In the genomic region with DNA sequence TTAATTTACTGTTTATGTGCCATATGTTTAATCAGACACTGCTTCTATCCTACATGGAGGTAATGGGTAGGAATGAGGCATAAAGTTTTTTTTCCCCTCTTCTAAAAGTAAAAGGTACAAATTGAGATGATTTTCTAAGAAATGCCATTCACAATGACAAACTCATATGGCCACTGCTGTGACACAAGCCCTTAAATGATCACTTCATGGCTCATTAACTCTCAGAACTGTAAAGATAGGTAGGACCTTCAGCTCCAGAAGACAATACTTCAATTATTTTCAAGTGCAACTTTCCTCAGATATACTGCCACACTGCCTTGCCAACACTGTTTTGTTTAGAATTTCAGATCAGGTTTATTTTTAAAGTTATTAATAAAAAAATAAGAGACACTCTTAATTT, we compare ENCODE assay signal across 13 cellular contexts.
DNase-seq lines count a peak whose midpoint lies in the region.
"Had no signal": no experiment of that assay in that cellular context is flagged by ENCODE, and none has a peak within 500 bp of the region (broad histone marks: within the 10 kb centered on the region; RNA-seq: fewer than 3 reads in every experiment).

No MANE protein-coding gene starts in this region.

- DNase-seq in NCI-H1694 (lab: John Stamatoyannopoulos, UW): peak; percentile 44
- DNase-seq in NCI-H1694 treated with DMSO at 0.1 percent for 48 hours (lab: John Stamatoyannopoulos, UW): no peak
- peak; percentile 6 for DNase-seq in NCI-H1048 (lab: John Stamatoyannopoulos, UW)
- DNase-seq in NCI-H510A (lab: John Stamatoyannopoulos, UW): peak; percentile 10
- DNase-seq in left kidney (ENCODE audit: low read depth, low spot score): peak; percentile 28
- DNase-seq in retina: no peak
- DNase-seq in inferior parietal cortex (ENCODE audit: extremely low spot score): no peak
- DNase-seq: DMS 273 treated with DMSO at 0.1 percent for 48 hours, Karpas-422, MG63, NCI-H2171 treated with DMSO at 0.1 percent for 48 hours, NCI-H82, SW 1271 had no signal

Comparison
In these comparisons a context has a peak if more than half of its experiments do, and no peak if none do; other contexts are left out.
1. DNase-seq: peak in NCI-H1694 (single experiment), NCI-H1048 (single experiment), NCI-H510A (single experiment) and left kidney (single experiment); none in NCI-H1694 treated with DMSO at 0.1 percent for 48 hours (single experiment), retina (single experiment) and inferior parietal cortex (single experiment).